Comparison of ENCODE assay signal across 8 cellular contexts in genomic region chr9:91837982-91838731, GRCh38.
DNase-seq lines count a peak whose midpoint lies in the region; ATAC-seq, FAIRE-seq and TF ChIP-seq lines count a peak whose summit lies in the region.

No MANE protein-coding gene starts in this region.

- no peak overlapping the region for H3K27ac Mint-ChIP-seq in activated CD8-positive, alpha-beta T cell treated with anti-CD3 and anti-CD28 coated beads for 36 hours
- H3K27ac Mint-ChIP-seq in CD8-positive, alpha-beta T cell, result no peak overlapping the region

- no peaks in the 10 kb centered on the region for H3K4me1 Mint-ChIP-seq in activated CD8-positive, alpha-beta T cell treated with anti-CD3 and anti-CD28 coated beads for 36 hours (ENCODE audit: low read depth)
- H3K4me1 Mint-ChIP-seq in CD8-positive, alpha-beta T cell (ENCODE audit: low read depth), result peaks cover 3% of the 10 kb centered on the region

- in situ Hi-C loops in KBM-7 (cut with MboI; ENCODE audit: low pct_unique_long_range_greater_than_20kb, low sequenced_read_pairs), result no loop called here

- peaks cover 18 to 31% (median 20%) of the 10 kb centered on the region in 3 donors for H3K27me3 ChIP-seq in skeletal muscle tissue (ENCODE audit: control insufficient read depth in 3 of 3, insufficient read depth in 3 of 3, low read length in 3 of 3)
- peaks cover 9% of the 10 kb centered on the region for H3K27me3 ChIP-seq in CD8-positive, alpha-beta T cell (ENCODE audit: insufficient read depth, low read length)

- FAIRE-seq in H54 (lab: Jason Lieb, UNC), result no peak

- no peaks in the 10 kb centered on the region for H3K9me3 Mint-ChIP-seq in activated CD8-positive, alpha-beta T cell treated with anti-CD3 and anti-CD28 coated beads for 36 hours
- no peaks in the 10 kb centered on the region for H3K9me3 Mint-ChIP-seq in CD8-positive, alpha-beta T cell

- H3K9me3 ChIP-seq in skeletal muscle tissue (ENCODE audit: control insufficient read depth in 3 of 3, low read length in 3 of 3), result no peaks in the 10 kb centered on the region
- H3K9me3 ChIP-seq in CD8-positive, alpha-beta T cell (ENCODE audit: low read length), result no peaks in the 10 kb centered on the region

- H3K4me3 ChIP-seq in fibroblast of villous mesenchyme (ENCODE audit: low read depth, low read length) (peak overlapping the region; percentile 28), skeletal muscle tissue (ENCODE audit: low read length in 3 of 3) (peak overlapping the region; percentile 7 to 52 (median 27))
- no peak overlapping the region for H3K4me3 ChIP-seq in CD8-positive, alpha-beta T cell (ENCODE audit: low read depth, low read length)

- intact Hi-C loops in activated CD8-positive, alpha-beta T cell treated with anti-CD3 and anti-CD28 coated beads for 36 hours (cut with micrococcal nuclease), result no loop called here
- intact Hi-C loops in CD8-positive, alpha-beta T cell (cut with DNase I, micrococcal nuclease), result no loop called here

- POLR2A ChIA-PET in activated CD8-positive, alpha-beta T cell treated with anti-CD3 and anti-CD28 coated beads for 36 hours (lab: Charles Lee), result no interaction called here
- POLR2A ChIA-PET in CD8-positive, alpha-beta T cell (lab: Charles Lee), result no interaction called here

- H3K9ac ChIP-seq in skeletal muscle tissue (ENCODE audit: low read depth in 1 of 3, low read length in 3 of 3), result no peak overlapping the region

- no peak for TF ChIP-seq POLR2A in H54 (IDR thresholded peaks at IDR 0.05; ENCODE audit: low read depth, low read length)

- no peaks in the 10 kb centered on the region for H3K36me3 Mint-ChIP-seq in activated CD8-positive, alpha-beta T cell treated with anti-CD3 and anti-CD28 coated beads for 36 hours (ENCODE audit: low read depth)
- no peaks in the 10 kb centered on the region for H3K36me3 Mint-ChIP-seq in CD8-positive, alpha-beta T cell

- CTCF ChIA-PET in activated CD8-positive, alpha-beta T cell treated with anti-CD3 and anti-CD28 coated beads for 36 hours (lab: Charles Lee), result interaction anchor here (1.4 kb wide), 1 partner anchor 62 kb away, joined by 3 read pairs; no protein-coding TSS in a partner anchor
- CTCF ChIA-PET in CD8-positive, alpha-beta T cell (lab: Charles Lee), result no interaction called here

- peaks cover 0 to 8% (median 1%) of the 10 kb centered on the region in 3 donors for H3K4me1 ChIP-seq in skeletal muscle tissue (ENCODE audit: control insufficient read depth in 3 of 3, insufficient read depth in 3 of 3, low read length in 3 of 3)
- H3K4me1 ChIP-seq in CD8-positive, alpha-beta T cell (ENCODE audit: insufficient read depth, low read length), result no peaks in the 10 kb centered on the region

- DNase-seq in H54 (ENCODE audit: insufficient read length, low spot score) (peak; percentile 37), NCI-H774 (lab: John Stamatoyannopoulos, UW) (peak; percentile 65), fibroblast of villous mesenchyme (ENCODE audit: low read depth) (peak; percentile 88), KBM-7 (no peak), NCI-H146 (lab: John Stamatoyannopoulos, UW) (no peak)
- no peak for DNase-seq in activated CD8-positive, alpha-beta T cell treated with anti-CD3 and anti-CD28 coated beads for 36 hours
- DNase-seq in CD8-positive, alpha-beta T cell, result no peak

- peaks cover 12% of the 10 kb centered on the region for H3K27me3 Mint-ChIP-seq in activated CD8-positive, alpha-beta T cell treated with anti-CD3 and anti-CD28 coated beads for 36 hours
- H3K27me3 Mint-ChIP-seq in CD8-positive, alpha-beta T cell (ENCODE audit: low read depth), result peaks cover 26% of the 10 kb centered on the region

- TF ChIP-seq CTCF in fibroblast of villous mesenchyme (IDR thresholded peaks at IDR 0.05; ENCODE audit: insufficient read depth, low read depth, low read length), result no peak
- TF ChIP-seq CTCF in activated CD8-positive, alpha-beta T cell treated with anti-CD3 and anti-CD28 coated beads for 36 hours (IDR thresholded peaks at IDR 0.05), result no peak
- TF ChIP-seq CTCF in CD8-positive, alpha-beta T cell (IDR thresholded peaks at IDR 0.05), result no peak

- no peak for ATAC-seq in activated CD8-positive, alpha-beta T cell treated with anti-CD3 and anti-CD28 coated beads for 36 hours
- ATAC-seq in CD8-positive, alpha-beta T cell, result no peak

- no peaks in the 10 kb centered on the region for H3K36me3 ChIP-seq in skeletal muscle tissue (ENCODE audit: control insufficient read depth in 3 of 3, insufficient read depth in 3 of 3, low read length in 3 of 3)
- no peaks in the 10 kb centered on the region for H3K36me3 ChIP-seq in CD8-positive, alpha-beta T cell (ENCODE audit: insufficient read depth, low read length)

- no peak overlapping the region for H3K4me3 Mint-ChIP-seq in activated CD8-positive, alpha-beta T cell treated with anti-CD3 and anti-CD28 coated beads for 36 hours
- H3K4me3 Mint-ChIP-seq in CD8-positive, alpha-beta T cell, result no peak overlapping the region

- H3K27ac ChIP-seq in skeletal muscle tissue (ENCODE audit: low read depth, low read length), result no peak overlapping the region
- H3K27ac ChIP-seq in CD8-positive, alpha-beta T cell (ENCODE audit: low read depth, low read length), result no peak overlapping the region

Comparison
In these comparisons a context has a peak if more than half of its experiments do, and no peak if none do; other contexts are left out.
1. DNase-seq: peak in H54 (single experiment), NCI-H774 (single experiment) and fibroblast of villous mesenchyme (single experiment); none in KBM-7 (single experiment), NCI-H146 (single experiment), activated CD8-positive, alpha-beta T cell treated with anti-CD3 and anti-CD28 coated beads for 36 hours (single experiment) and CD8-positive, alpha-beta T cell (0 of 7).